1 cellular context compared by ENCODE assay signal in genomic region chr10:1451362-1451888, GRCh38.
TF ChIP-seq lines count a peak whose summit lies in the region.

No MANE protein-coding gene starts in this region.

TF ChIP-seq in H1, 55 proteins besides CTCF, POLR2A, EP300 and RAD21:
- TF ChIP-seq KDM1A (IDR thresholded peaks at IDR 0.05; ENCODE audit: borderline replicate concordance, low read length) (no peak), NANOG (IDR thresholded peaks at IDR 0.05; ENCODE audit: insufficient read depth, low read depth, low read length, poor library complexity, severe bottlenecking) (no peak), SIX5 (IDR thresholded peaks at IDR 0.05; ENCODE audit: low read depth, low read length) (no peak), KDM5A (IDR thresholded peaks at IDR 0.05; ENCODE audit: low read length) (no peak), HDAC6 (IDR thresholded peaks at IDR 0.05; ENCODE audit: low read depth, low read length) (no peak), FOSL1 (IDR thresholded peaks at IDR 0.05; ENCODE audit: insufficient read depth, low read depth, low read length) (no peak), RXRA (IDR thresholded peaks at IDR 0.05; ENCODE audit: insufficient read depth, low read depth, low read length) (no peak), SIN3A (conservative IDR thresholded peaks at IDR 0.05 in 1 of 2, IDR thresholded peaks at IDR 0.05 in 1 of 2; ENCODE audit: low read depth in 1 of 2, low read length in 2 of 2) (no peak)
